Comparison of ENCODE assay signal across 13 cellular contexts in genomic region chr14:98210045-98210678, GRCh38.
DNase-seq lines count a peak whose midpoint lies in the region; ATAC-seq and TF ChIP-seq lines count a peak whose summit lies in the region.
"Had no signal": no experiment of that assay in that cellular context is flagged by ENCODE, and none has a peak within 500 bp of the region (broad histone marks: within the 10 kb centered on the region; RNA-seq: fewer than 3 reads in every experiment).

No MANE protein-coding gene starts in this region.

- POLR2A ChIA-PET in A673 (lab: Charles Lee; ENCODE audit: low non-redundant PET): no interaction called here

- H3K4me3 ChIP-seq in A673 (ENCODE audit: low read depth, low read length, poor library complexity, severe bottlenecking) (no peak overlapping the region), aorta (ENCODE audit: low read length in 2 of 2) (no peak overlapping the region)
- H3K4me3 ChIP-seq: gastroesophageal sphincter had no signal

- H3K36me3 ChIP-seq in A673 (ENCODE audit: insufficient read depth, low read length, poor library complexity, severe bottlenecking): no peaks in the 10 kb centered on the region
- H3K36me3 ChIP-seq in aorta (ENCODE audit: control insufficient read depth in 1 of 2, insufficient read depth in 2 of 2, low read length in 1 of 2): no peaks in the 10 kb centered on the region
- H3K36me3 ChIP-seq: gastroesophageal sphincter had no signal

- no peak overlapping the region for H3K27ac ChIP-seq in A673 (ENCODE audit: low read depth, low read length, poor library complexity, severe bottlenecking)
- H3K27ac ChIP-seq in aorta (ENCODE audit: low read depth in 1 of 2, low read length in 2 of 2): no peak overlapping the region
- H3K27ac ChIP-seq: gastroesophageal sphincter, HL-60 had no signal

- WGBS in aorta, 2 donors: 38% methylated on average over 12 of the region's 12 CpGs

- CTCF ChIA-PET in A673 (lab: Charles Lee): no interaction called here

- intact Hi-C loops in A673 (cut with micrococcal nuclease; ENCODE audit: unreplicated experiment): no loop called here
- intact Hi-C loops in aorta (cut with DNase I): no loop called here

- no peaks in the 10 kb centered on the region for H3K9me3 ChIP-seq in A673 (ENCODE audit: low read depth, low read length, poor library complexity, severe bottlenecking)
- no peaks in the 10 kb centered on the region for H3K9me3 ChIP-seq in aorta (ENCODE audit: control insufficient read depth, low read length)
- H3K9me3 ChIP-seq: gastroesophageal sphincter had no signal

- no peak for ATAC-seq in aorta (ENCODE audit: low FRiP score)
- no peak for ATAC-seq in HG03432 (IDR thresholded peaks at IDR 0.05; ENCODE audit: unreplicated experiment)
- no peak for ATAC-seq in GM18909 (IDR thresholded peaks at IDR 0.05; ENCODE audit: poor library complexity, unreplicated experiment)
- ATAC-seq: gastroesophageal sphincter had no signal

- H3K27me3 ChIP-seq in A673 (replicated peaks; ENCODE audit: insufficient read depth, low read depth, low read length, poor library complexity) (no peaks in the 10 kb centered on the region), aorta (ENCODE audit: control insufficient read depth in 1 of 2, insufficient read depth in 2 of 2, low read length in 1 of 2) (no peaks in the 10 kb centered on the region)

- BruUV-seq in A673 (replicated peaks; lab: Mats Ljungman, UMichigan): no TSS peak

- no peak for TF ChIP-seq CTCF in A673 (conservative IDR thresholded peaks at IDR 0.05; ENCODE audit: low read depth, low read length)

- H3K4me1 ChIP-seq in A673 (ENCODE audit: insufficient read depth, low read length, poor library complexity, severe bottlenecking): peaks cover 6% of the 10 kb centered on the region
- no peaks in the 10 kb centered on the region for H3K4me1 ChIP-seq in aorta (ENCODE audit: control insufficient read depth in 1 of 2, insufficient read depth in 2 of 2, low read length in 2 of 2)
- H3K4me1 ChIP-seq: gastroesophageal sphincter had no signal

- peak; percentile 70 for DNase-seq in A673 (ENCODE audit: low spot score)
- DNase-seq in SK-N-DZ (ENCODE audit: low spot score): peak; percentile 3
- peak; percentile 73 to 75 for DNase-seq in activated T-cell treated with anti-CD3 and anti-CD28 coated beads, Interleukin-2, amount 50 U/mL, for 48 hours
- peak; percentile 31 for DNase-seq in iPS-NIHi7 (ENCODE audit: extremely low spot score)
- no peak for DNase-seq in aorta
- DNase-seq in ACHN: no peak
- DNase-seq: NCI-H187 treated with DMSO at 0.1 percent for 48 hours, retina, RPMI8226 had no signal

- in situ Hi-C loops in ACHN (cut with HindIII; ENCODE audit: low pct_ligation_motif_present, low pct_unique_long_range_greater_than_20kb, low sequenced_read_pairs): no loop called here

Comparison
In these comparisons a context has a peak if more than half of its experiments do, and no peak if none do; other contexts are left out.
1. DNase-seq: peak in A673 (single experiment), SK-N-DZ (single experiment), activated T-cell treated with anti-CD3 and anti-CD28 coated beads, Interleukin-2, amount 50 U/mL, for 48 hours (2 of 2) and iPS-NIHi7 (single experiment); none in aorta (0 of 2) and ACHN (single experiment).